13 cellular contexts compared by ENCODE assay signal in the genomic region with DNA sequence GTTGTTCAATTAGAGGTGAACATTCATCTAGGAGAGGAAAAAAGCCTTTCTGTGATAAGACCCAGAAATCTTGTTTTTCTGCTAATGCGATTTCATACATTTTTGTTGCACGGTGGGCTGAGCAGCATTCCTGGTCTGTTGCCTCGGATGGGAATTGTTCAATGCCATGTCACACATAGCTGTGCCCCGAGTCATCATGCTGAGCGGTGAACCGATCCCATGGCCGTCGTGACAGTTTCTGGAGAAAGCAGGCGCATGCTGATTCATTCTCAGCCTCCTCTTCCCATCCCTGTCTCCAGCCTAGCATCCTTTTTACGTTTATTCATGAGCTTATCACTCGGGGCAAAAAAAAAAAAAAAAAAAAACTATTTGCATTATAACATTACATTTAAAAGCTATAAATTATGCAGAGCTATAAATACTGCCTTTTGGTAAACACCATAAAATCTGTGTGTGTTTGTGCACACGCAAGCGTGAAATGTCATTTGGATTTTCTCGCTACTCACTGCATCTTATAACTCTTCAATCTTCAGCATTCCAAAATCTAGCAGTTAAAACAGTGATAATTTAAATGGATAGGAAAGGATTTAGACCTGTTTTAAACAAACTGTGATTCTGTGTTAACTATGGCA. TPM values are rescaled to one million over a fixed set of nuclear protein-coding genes. Genes with fewer than 3 reads are reported as not detected.
DNase-seq lines count a peak whose midpoint lies in the region; ATAC-seq, FAIRE-seq and TF ChIP-seq lines count a peak whose summit lies in the region.
"Had no signal": no experiment of that assay in that cellular context is flagged by ENCODE, and none has a peak within 500 bp of the region (broad histone marks: within the 10 kb centered on the region; RNA-seq: fewer than 3 reads in every experiment).

No MANE protein-coding gene starts in this region.

- H4K20me1 ChIP-seq in GM23338 (replicated peaks; ENCODE audit: insufficient read depth) (no peaks in the 10 kb centered on the region), endothelial cell of umbilical vein (replicated peaks; ENCODE audit: control insufficient read depth, extremely low read depth, insufficient read depth, low read length) (no peaks in the 10 kb centered on the region), osteoblast (ENCODE audit: insufficient read depth, low read length) (no peaks in the 10 kb centered on the region)

- H2AFZ ChIP-seq in GM23338 (no peak overlapping the region), endothelial cell of umbilical vein (ENCODE audit: low read depth, low read length) (peak overlapping the region; percentile 27), osteoblast (ENCODE audit: low read length) (peak overlapping the region; percentile 48)

- H3K4me1 Mint-ChIP-seq in GM23338, result peaks cover 17% of the 10 kb centered on the region; the same call in 2 of the 3 replicates

- H3K27me3 ChIP-seq in GM23338 (ENCODE audit: insufficient read depth), result no peaks in the 10 kb centered on the region
- H3K27me3 ChIP-seq in endothelial cell of umbilical vein (ENCODE audit: control insufficient read depth in 2 of 2, insufficient read depth in 2 of 2, low read length in 2 of 2), result no peaks in the 10 kb centered on the region
- no peaks in the 10 kb centered on the region for H3K27me3 ChIP-seq in osteoblast (ENCODE audit: insufficient read depth, low read length)

- no peaks in the 10 kb centered on the region for H3K9me2 ChIP-seq in GM23338 (ENCODE audit: insufficient read depth)

- TF ChIP-seq POLR2A in endothelial cell of umbilical vein (IDR thresholded peaks at IDR 0.05; ENCODE audit: low read depth, low read length) (no peak), GM18505 (IDR thresholded peaks at IDR 0.05; ENCODE audit: borderline replicate concordance, extremely low read depth, insufficient read depth, insufficient read length) (no peak)

- DNase-seq in GM23338 (ENCODE audit: low spot score) (peak; percentile 48), RCC 7860 (ENCODE audit: low spot score) (peak; percentile 88), endothelial cell of umbilical vein (ENCODE audit: low read depth, low spot score) (peak; percentile 40), osteoblast (ENCODE audit: insufficient read length, low spot score, missing footprints) (peak; percentile 71), germinal center (ENCODE audit: low spot score) (no peak)
- DNase-seq: activated B cell treated with CpG ODN at 0.5 μM for 24 hours, GDM1, Karpas-422, NCI-H82 had no signal

- peak overlapping the region; percentile 28; the same call in 1 of the 2 replicates for H3K27ac Mint-ChIP-seq in GM23338
- H3K27ac Mint-ChIP-seq: activated T-helper 2 cell treated with anti-CD3 and anti-CD28 coated beads, Interferon-gamma antibody, Interleukin-2, Interleukin-4, amounts not matched to agents 10 μg/mL and 5 μg/mL and 100 μg/mL, durations not matched to agents 14 hours and 24 hours and 36 hours had no signal

- POLR2A ChIA-PET in endothelial cell of umbilical vein (lab: Charles Lee), result interaction anchor here (0.6 kb wide), 1 partner anchor 30 kb away, joined by 4 read pairs; no protein-coding TSS in a partner anchor

- TF ChIP-seq CTCF in GM23338 (conservative IDR thresholded peaks at IDR 0.05; ENCODE audit: low read depth in 2 of 2) (no peak), endothelial cell of umbilical vein (IDR thresholded peaks at IDR 0.05; ENCODE audit: extremely low read depth in 1 of 2, insufficient read depth in 1 of 2, low read depth in 1 of 2, low read length in 2 of 2) (no peak), osteoblast (IDR thresholded peaks at IDR 0.05; ENCODE audit: extremely low read depth, low read depth, low read length) (no peak)

- H3K9me3 Mint-ChIP-seq in GM23338, result peaks cover 2% of the 10 kb centered on the region; the same call in 1 of the 3 replicates
- H3K9me3 Mint-ChIP-seq: activated B cell treated with CpG ODN at 0.5 μM for 24 hours; activated T-helper 2 cell treated with anti-CD3 and anti-CD28 coated beads, Interferon-gamma antibody, Interleukin-2, Interleukin-4, amounts not matched to agents 10 μg/mL and 5 μg/mL and 100 μg/mL, durations not matched to agents 14 hours and 24 hours and 36 hours had no signal

- H3K4me3 ChIP-seq in GM23338, result no peak overlapping the region
- no peak overlapping the region for H3K4me3 ChIP-seq in endothelial cell of umbilical vein (replicated peaks in 1 of 3; ENCODE audit: insufficient read depth in 1 of 3, low read depth in 1 of 3, low read length in 3 of 3)
- no peak overlapping the region for H3K4me3 ChIP-seq in osteoblast (ENCODE audit: insufficient read depth, low read length)

- BruUV-seq in endothelial cell of umbilical vein (replicated peaks; lab: Mats Ljungman, UMichigan), result no TSS peak

- intact Hi-C loops in endothelial cell of umbilical vein (cut with micrococcal nuclease), result loop anchor here (10.0 kb wide), 1 partner anchor 217 kb away; a partner anchor contains a TSS

- H3K4me2 ChIP-seq in GM23338, result no peak overlapping the region
- H3K4me2 ChIP-seq in endothelial cell of umbilical vein (ENCODE audit: insufficient read depth, low read length), result peak overlapping the region; percentile 4
- peak overlapping the region; percentile 75 for H3K4me2 ChIP-seq in osteoblast (ENCODE audit: insufficient read depth, low read length)

- H3K27ac ChIP-seq in GM23338 (ENCODE audit: low read depth) (peak overlapping the region; percentile 36; the same call in 1 of the 2 replicates), endothelial cell of umbilical vein (ENCODE audit: insufficient read depth, low read depth, low read length) (peak overlapping the region; percentile 15), osteoblast (ENCODE audit: low read depth, low read length) (peak overlapping the region; percentile 12)

- no peaks in the 10 kb centered on the region for H3K9me3 ChIP-seq in endothelial cell of umbilical vein (replicated peaks; ENCODE audit: control insufficient read depth, insufficient read depth, low read length)
- no peaks in the 10 kb centered on the region for H3K9me3 ChIP-seq in osteoblast (ENCODE audit: low read depth, low read length)

- H3K9me1 ChIP-seq in endothelial cell of umbilical vein (replicated peaks; ENCODE audit: control insufficient read depth, extremely low read depth, insufficient read depth, low read length), result no peaks in the 10 kb centered on the region

- peak overlapping the region; percentile 19 for H3K9ac ChIP-seq in endothelial cell of umbilical vein (replicated peaks; ENCODE audit: extremely low read depth, insufficient read depth, low read length)

- peak; percentile 92 for FAIRE-seq in RCC 7860 (lab: Jason Lieb, UNC)
- peak; percentile 67 for FAIRE-seq in endothelial cell of umbilical vein (lab: Jason Lieb, UNC)

- no peak overlapping the region for H3K4me3 Mint-ChIP-seq in GM23338
- H3K4me3 Mint-ChIP-seq: activated B cell treated with CpG ODN at 0.5 μM for 24 hours had no signal

- H3K36me3 ChIP-seq in GM23338 (ENCODE audit: insufficient read depth) (no peaks in the 10 kb centered on the region), endothelial cell of umbilical vein (ENCODE audit: control insufficient read depth in 2 of 2, extremely low read depth in 1 of 2, insufficient read depth in 2 of 2, low read length in 2 of 2) (no peaks in the 10 kb centered on the region), osteoblast (ENCODE audit: insufficient read depth, low read length) (no peaks in the 10 kb centered on the region)

- CTCF ChIA-PET in endothelial cell of umbilical vein (lab: Charles Lee), result interaction anchor here (0.6 to 3.0 kb wide), 8 partner anchors 11 to 363 kb away, joined by 3 to 19 read pairs (median 4); no protein-coding TSS in a partner anchor

- H3F3A ChIP-seq in GM23338 (replicated peaks; ENCODE audit: low read depth), result no peaks in the 10 kb centered on the region

- dilution Hi-C loops in endothelial cell of umbilical vein (cut with MboI; ENCODE audit: extremely low pct_ligation_motif_present, low sequenced_read_pairs), result no loop called here

- H3K79me2 ChIP-seq in GM23338 (replicated peaks; ENCODE audit: insufficient read depth) (no peaks in the 10 kb centered on the region), endothelial cell of umbilical vein (ENCODE audit: control insufficient read depth, insufficient read depth, low read length) (no peaks in the 10 kb centered on the region), osteoblast (ENCODE audit: insufficient read depth, low read length) (no peaks in the 10 kb centered on the region)

- peaks cover 7% of the 10 kb centered on the region for H3K27me3 Mint-ChIP-seq in GM23338 (ENCODE audit: insufficient read depth, low read depth, poor library complexity)
- H3K27me3 Mint-ChIP-seq: activated B cell treated with CpG ODN at 0.5 μM for 24 hours had no signal

- no peaks in the 10 kb centered on the region for H3K36me3 Mint-ChIP-seq in GM23338 (ENCODE audit: low read depth)

- H3K4me1 ChIP-seq in GM23338 (ENCODE audit: insufficient read depth), result peaks cover 6% of the 10 kb centered on the region; the same call in 1 of the 2 replicates
- peaks cover 2% of the 10 kb centered on the region for H3K4me1 ChIP-seq in endothelial cell of umbilical vein (ENCODE audit: control insufficient read depth, extremely low read depth, insufficient read depth, low read length)
- H3K4me1 ChIP-seq in osteoblast (ENCODE audit: insufficient read depth, low read length), result peaks cover 10% of the 10 kb centered on the region

- peak; percentile 62 for ATAC-seq in GM23338
- ATAC-seq in GM18505 (IDR thresholded peaks at IDR 0.05; ENCODE audit: unreplicated experiment), result no peak
- no peak for ATAC-seq in HG02610 (IDR thresholded peaks at IDR 0.05; ENCODE audit: unreplicated experiment)
- no peak for ATAC-seq in GM19397 (IDR thresholded peaks at IDR 0.05; ENCODE audit: unreplicated experiment)

TF ChIP-seq in GM23338, 12 proteins besides CTCF, POLR2A, EP300 and RAD21 (continues in another document):
- TF ChIP-seq POLR2AphosphoS5 (IDR thresholded peaks at IDR 0.05; ENCODE audit: low read depth), result no peak
- TF ChIP-seq EZH2phosphoT487 (IDR thresholded peaks at IDR 0.05; ENCODE audit: unreplicated experiment), result no peak
- no peak for TF ChIP-seq ZNF331 (CRISPR knock-in tag; IDR thresholded peaks at IDR 0.05; ENCODE audit: low read depth)

TF ChIP-seq in endothelial cell of umbilical vein, 7 proteins besides CTCF, POLR2A, EP300 and RAD21 (continues in another document):
- TF ChIP-seq GATA2 (IDR thresholded peaks at IDR 0.05; ENCODE audit: insufficient read depth, insufficient read length, low read depth, low read length) (no peak), MYC (IDR thresholded peaks at IDR 0.05; ENCODE audit: low read depth, low read length) (no peak)

RNA-seq across cellular contexts. Expression of a gene that starts 58.9 kb away (rescaled TPM):
- 22.8 and 29.4 TPM in 2 replicates for total RNA-seq in GM23338 (2014; rRNA removed; shearing (Covaris generic))
- polyA plus RNA-seq in GM23338 (2016; fragmentation: Nextera tagmentation; extraction: Ambion mirVana) (21.3 and 23.2 TPM in 2 replicates), endothelial cell of umbilical vein (14.3 and 19.1 TPM in 2 replicates)
- total RNA-seq in endothelial cell of umbilical vein (27.5 and 31.2 TPM in 2 replicates), osteoblast (62.6 and 68.1 TPM in 2 replicates)
- polyA plus RNA-seq in endothelial cell of umbilical vein (2011; cell fraction: cytosol; rRNA removed), result 20.6 and 25.8 TPM in 2 replicates
- 26.0 and 33.4 TPM in 2 replicates for polyA plus RNA-seq in endothelial cell of umbilical vein (2011; cell fraction: nucleus; rRNA removed)
- 33.7 and 38.5 TPM in 2 replicates for polyA plus RNA-seq in endothelial cell of umbilical vein (2012)
- 71.0 and 77.5 TPM in 2 replicates for polyA minus RNA-seq in endothelial cell of umbilical vein
- polyA minus RNA-seq in endothelial cell of umbilical vein (2011; cell fraction: cytosol; rRNA and poly(A)+ RNA removed), result 10.3 TPM
- 39.0 and 43.9 TPM in 2 replicates for polyA minus RNA-seq in endothelial cell of umbilical vein (2011; cell fraction: nucleus; rRNA and poly(A)+ RNA removed)
